1 cellular context compared by ENCODE assay signal in genomic region chr2:219543596-219544358, GRCh38.
TF ChIP-seq lines count a peak whose summit lies in the region.

Gene CHPF, minus strand, starts transcription at chr2:219543809. Its CDS starts 271 bp downstream, at chr2:219543538.
Gene TMEM198, plus strand, starts transcription at chr2:219544028. Its CDS starts 700 bp downstream, at chr2:219544728.

TF ChIP-seq in HepG2, 621 proteins besides CTCF, POLR2A, EP300 and RAD21 (continued from another document and continues in another):
- TF ChIP-seq TEAD2 (CRISPR knock-in tag; IDR thresholded peaks at IDR 0.05) (peak; percentile 45; the same call in 1 of the 2 replicates), ZNF33A (CRISPR knock-in tag; IDR thresholded peaks at IDR 0.05; ENCODE audit: borderline replicate concordance) (no peak), MAF1 (CRISPR knock-in tag; IDR thresholded peaks at IDR 0.05; ENCODE audit: borderline replicate concordance) (peak; percentile 95; the same call in 1 of the 2 replicates), JUND (CRISPR knock-in tag; IDR thresholded peaks at IDR 0.05) (peak; percentile 73), ZNF567 (CRISPR knock-in tag; IDR thresholded peaks at IDR 0.05; ENCODE audit: borderline replicate concordance) (no peak; the same call in 1 of the 2 replicates), FOXO1 (CRISPR knock-in tag; IDR thresholded peaks at IDR 0.05) (peak; percentile 42), HNF1A (IDR thresholded peaks at IDR 0.05; ENCODE audit: low read depth) (peak; percentile 19; the same call in 1 of the 2 replicates), HNF1A (CRISPR knock-in tag; IDR thresholded peaks at IDR 0.05; ENCODE audit: borderline replicate concordance) (peak; percentile 65; the same call in 1 of the 2 replicates), MXD1 (CRISPR knock-in tag; IDR thresholded peaks at IDR 0.05) (peak; percentile 86; the same call in 1 of the 2 replicates), CSRNP1 (CRISPR knock-in tag; IDR thresholded peaks at IDR 0.05) (peak; percentile 61), ZSCAN20 (CRISPR knock-in tag; IDR thresholded peaks at IDR 0.05; ENCODE audit: borderline replicate concordance) (peak; percentile 89; the same call in 1 of the 2 replicates), PHF21A (CRISPR knock-in tag; IDR thresholded peaks at IDR 0.05) (peak; percentile 86), DRAP1 (CRISPR knock-in tag; IDR thresholded peaks at IDR 0.05) (peak; percentile 95), NFAT5 (CRISPR knock-in tag; IDR thresholded peaks at IDR 0.05) (peak; percentile 89; the same call in 1 of the 2 replicates), ZKSCAN8 (CRISPR knock-in tag; IDR thresholded peaks at IDR 0.05; ENCODE audit: borderline replicate concordance) (peak; percentile 67; the same call in 1 of the 2 replicates), HNRNPL (IDR thresholded peaks at IDR 0.05; ENCODE audit: low read depth, low read length) (peak; percentile 45; the same call in 1 of the 2 replicates), CBX2 (IDR thresholded peaks at IDR 0.05; ENCODE audit: low read depth, low read length) (no peak), CBX2 (CRISPR knock-in tag; IDR thresholded peaks at IDR 0.05; ENCODE audit: low read depth) (0 out of 2 replicates have a peak, but pooled peaks have one; percentile 46), ARNTL (CRISPR knock-in tag; IDR thresholded peaks at IDR 0.05) (peak; percentile 61), ETS1 (CRISPR knock-in tag; IDR thresholded peaks at IDR 0.05) (peak; percentile 80), ZGPAT (CRISPR knock-in tag; IDR thresholded peaks at IDR 0.05) (peak; percentile 91), PAXIP1 (CRISPR knock-in tag; conservative IDR thresholded peaks at IDR 0.05) (peak; percentile 79), MXD4 (CRISPR knock-in tag; IDR thresholded peaks at IDR 0.05) (peak; percentile 81), MTERF4 (CRISPR knock-in tag; IDR thresholded peaks at IDR 0.05) (no peak), ZFP1 (CRISPR knock-in tag; IDR thresholded peaks at IDR 0.05) (peak; percentile 90), DNMT1 (CRISPR knock-in tag; IDR thresholded peaks at IDR 0.05) (peak; percentile 82), KDM3A (CRISPR knock-in tag; IDR thresholded peaks at IDR 0.05; ENCODE audit: low read depth) (peak; percentile 83; the same call in 1 of the 2 replicates), DMAP1 (CRISPR knock-in tag; IDR thresholded peaks at IDR 0.05) (peak; percentile 65; the same call in 1 of the 2 replicates), ZNF530 (CRISPR knock-in tag; IDR thresholded peaks at IDR 0.05; ENCODE audit: low read depth) (no peak), ZNF317 (CRISPR knock-in tag; IDR thresholded peaks at IDR 0.05) (peak; percentile 65; the same call in 1 of the 2 replicates), ZNF576 (CRISPR knock-in tag; IDR thresholded peaks at IDR 0.05) (no peak; the same call in 1 of the 2 replicates)
